14 cellular contexts compared by ENCODE assay signal in genomic region chr11:60457576-60457975, GRCh38. TPM values are rescaled to one million over a fixed set of nuclear protein-coding genes. Genes with fewer than 3 reads are reported as not detected.
DNase-seq lines count a peak whose midpoint lies in the region; ATAC-seq lines count a peak whose summit lies in the region.
"Had no signal": no experiment of that assay in that cellular context is flagged by ENCODE, and none has a peak within 500 bp of the region (broad histone marks: within the 10 kb centered on the region; RNA-seq: fewer than 3 reads in every experiment).

No MANE protein-coding gene starts in this region.

- peak overlapping the region; percentile 55 for H3K4me3 Mint-ChIP-seq in T-helper 17 cell
- H3K4me3 Mint-ChIP-seq: activated naive CD8-positive, alpha-beta T cell treated with anti-CD3 and anti-CD28 coated beads, Interleukin-2, amount 10 ng/mL, durations not matched to agents 7 days and 5 days; type B pancreatic cell had no signal

- peaks cover 6% of the 10 kb centered on the region for H3K4me1 Mint-ChIP-seq in T-helper 17 cell
- H3K4me1 Mint-ChIP-seq: activated naive CD8-positive, alpha-beta T cell treated with anti-CD3 and anti-CD28 coated beads, Interleukin-2, amount 10 ng/mL, durations not matched to agents 7 days and 5 days; CD14-positive monocyte had no signal

- no peak overlapping the region for H3K27ac Mint-ChIP-seq in T-helper 17 cell
- H3K27ac Mint-ChIP-seq: activated naive CD8-positive, alpha-beta T cell treated with anti-CD3 and anti-CD28 coated beads, Interleukin-2, amount 10 ng/mL, durations not matched to agents 7 days and 5 days; type B pancreatic cell had no signal

- ATAC-seq in GM18502 (IDR thresholded peaks at IDR 0.05; ENCODE audit: poor library complexity, unreplicated experiment) (peak; percentile 40), GM21360 (IDR thresholded peaks at IDR 0.05; ENCODE audit: unreplicated experiment) (peak; percentile 34), HG02981 (IDR thresholded peaks at IDR 0.05; ENCODE audit: unreplicated experiment) (peak; percentile 27), T-helper 17 cell (no peak)

- H3K9me3 ChIP-seq in T-helper 17 cell (ENCODE audit: control insufficient read depth, low read length, poor library complexity, severe bottlenecking): no peaks in the 10 kb centered on the region

- no peak for DNase-seq in T-helper 17 cell
- DNase-seq in KBM-7: no peak
- no peak for DNase-seq in NK-92 (lab: John Stamatoyannopoulos, UW; ENCODE audit: unreplicated experiment)
- DNase-seq in Kasumi-1 (lab: John Stamatoyannopoulos, UW): no peak
- DNase-seq in NOMO-1 treated with DMSO at 0.1 percent for 48 hours (lab: John Stamatoyannopoulos, UW; ENCODE audit: unreplicated experiment): no peak
- DNase-seq: activated naive CD8-positive, alpha-beta T cell treated with anti-CD3 and anti-CD28 coated beads, Interleukin-2, amount 10 ng/mL, durations not matched to agents 7 days and 5 days; RPMI8226 had no signal

- peaks cover 23% of the 10 kb centered on the region for H3K27me3 Mint-ChIP-seq in T-helper 17 cell

- in situ Hi-C loops in KBM-7 (cut with MboI; ENCODE audit: low pct_unique_long_range_greater_than_20kb, low sequenced_read_pairs): no loop called here

- H3K36me3 Mint-ChIP-seq in T-helper 17 cell (ENCODE audit: low read depth): peaks cover 5% of the 10 kb centered on the region
- H3K36me3 Mint-ChIP-seq: activated naive CD8-positive, alpha-beta T cell treated with anti-CD3 and anti-CD28 coated beads, Interleukin-2, amount 10 ng/mL, durations not matched to agents 7 days and 5 days; type B pancreatic cell had no signal

RNA-seq across cellular contexts. Expression of gene MS4A1, which starts 1.9 kb away (rescaled TPM):
- total RNA-seq in T-helper 17 cell: 10 to 100 TPM in 1 of 2 donors, under 1 TPM in 1; 0.50 to 27.9 TPM
- total RNA-seq: dermis microvascular lymphatic vessel endothelial cell, HT1080 had no signal

RNA-seq across cellular contexts. Expression of gene MS4A5, which starts 28.2 kb away (rescaled TPM):
- not detected for total RNA-seq in T-helper 17 cell
- total RNA-seq: activated naive CD8-positive, alpha-beta T cell treated with anti-CD3 and anti-CD28 coated beads, Interleukin-2, amount 10 ng/mL, durations not matched to agents 7 days and 5 days; dermis microvascular lymphatic vessel endothelial cell; HT1080 had no signal

RNA-seq across cellular contexts. Expression of gene MS4A12, which starts 35.0 kb away (rescaled TPM):
- not detected for total RNA-seq in T-helper 17 cell
- total RNA-seq: activated naive CD8-positive, alpha-beta T cell treated with anti-CD3 and anti-CD28 coated beads, Interleukin-2, amount 10 ng/mL, durations not matched to agents 7 days and 5 days; dermis microvascular lymphatic vessel endothelial cell; HT1080 had no signal

RNA-seq across cellular contexts. Expression of gene MS4A13, which starts 57.6 kb away (rescaled TPM):
- not detected for total RNA-seq in T-helper 17 cell
- total RNA-seq: activated naive CD8-positive, alpha-beta T cell treated with anti-CD3 and anti-CD28 coated beads, Interleukin-2, amount 10 ng/mL, durations not matched to agents 7 days and 5 days; dermis microvascular lymphatic vessel endothelial cell; HT1080 had no signal
